Comparison of ENCODE assay signal across 12 cellular contexts in genomic region chr4:13920111-13920875, GRCh38.
A peak's percentile ranks its signal among the peaks of the same experiment; 100 is the strongest.
DNase-seq lines count a peak whose midpoint lies in the region; FAIRE-seq and TF ChIP-seq lines count a peak whose summit lies in the region.
"Had no signal": no experiment of that assay in that cellular context is flagged by ENCODE, and none has a peak within 500 bp of the region (broad histone marks: within the 10 kb centered on the region; RNA-seq: fewer than 3 reads in every experiment).

No MANE protein-coding gene starts in this region.

- DNase-seq in AG04450 (ENCODE audit: low read depth, low spot score) (no peak), LoVo (ENCODE audit: low spot score) (peak; percentile 12), endothelial cell of umbilical vein (ENCODE audit: low read depth, low spot score) (no peak), DMS 273 treated with DMSO at 0.1 percent for 48 hours (lab: John Stamatoyannopoulos, UW) (no peak), NCI-H146 (lab: John Stamatoyannopoulos, UW) (no peak), kidney glomerular epithelial cell (lab: John Stamatoyannopoulos, UW) (no peak)
- no peak for DNase-seq in activated CD4-positive, alpha-beta T cell treated with anti-CD3 and anti-CD28 coated beads, Interleukin-2, amount 50 U/mL, for 1 hour
- DNase-seq: activated naive CD8-positive, alpha-beta T cell treated with anti-CD3 and anti-CD28 coated beads, Interleukin-2, amount 50 U/mL, for 24 hours; left ventricle myocardium superior; stimulated activated CD4-positive, alpha-beta T cell treated with anti-CD3 and anti-CD28 coated beads, Interleukin-12 subunit alpha, Interleukin-12 subunit beta, amount 100 ng/mL, for 4 hours had no signal

- H3K4me3 ChIP-seq in AG04450 (ENCODE audit: low read depth, low read length), result no peak overlapping the region
- H3K4me3 ChIP-seq in endothelial cell of umbilical vein (replicated peaks in 1 of 3; ENCODE audit: insufficient read depth in 1 of 3, low read depth in 1 of 3, low read length in 3 of 3), result no peak overlapping the region
- H3K4me3 ChIP-seq in muscle layer of colon (ENCODE audit: low read depth in 1 of 2, low read length in 2 of 2), result no peak overlapping the region
- H3K4me3 ChIP-seq: tibial artery had no signal

- TF ChIP-seq CTCF in AG04450 (IDR thresholded peaks at IDR 0.05; ENCODE audit: low read depth, low read length) (no peak), endothelial cell of umbilical vein (IDR thresholded peaks at IDR 0.05; ENCODE audit: extremely low read depth in 1 of 2, insufficient read depth in 1 of 2, low read depth in 1 of 2, low read length in 2 of 2) (no peak)

- no peak for TF ChIP-seq POLR2A in endothelial cell of umbilical vein (IDR thresholded peaks at IDR 0.05; ENCODE audit: low read depth, low read length)

- BruUV-seq in endothelial cell of umbilical vein (replicated peaks; lab: Mats Ljungman, UMichigan), result no TSS peak

- no peaks in the 10 kb centered on the region for H3K79me2 ChIP-seq in endothelial cell of umbilical vein (ENCODE audit: control insufficient read depth, insufficient read depth, low read length)

- dilution Hi-C loops in endothelial cell of umbilical vein (cut with MboI; ENCODE audit: extremely low pct_ligation_motif_present, low sequenced_read_pairs), result no loop called here

- no peak overlapping the region for H2AFZ ChIP-seq in endothelial cell of umbilical vein (ENCODE audit: low read depth, low read length)

- H3K4me1 ChIP-seq in endothelial cell of umbilical vein (ENCODE audit: control insufficient read depth, extremely low read depth, insufficient read depth, low read length) (peaks cover 7% of the 10 kb centered on the region), muscle layer of colon (ENCODE audit: insufficient read depth, low read length) (peaks cover 44% of the 10 kb centered on the region)

- H3K9ac ChIP-seq in endothelial cell of umbilical vein (replicated peaks; ENCODE audit: extremely low read depth, insufficient read depth, low read length), result peak overlapping the region; percentile 6
- H3K9ac ChIP-seq in muscle layer of colon (ENCODE audit: low read length), result no peak overlapping the region

- H4K20me1 ChIP-seq in endothelial cell of umbilical vein (replicated peaks; ENCODE audit: control insufficient read depth, extremely low read depth, insufficient read depth, low read length), result no peaks in the 10 kb centered on the region

- H3K9me1 ChIP-seq in endothelial cell of umbilical vein (replicated peaks; ENCODE audit: control insufficient read depth, extremely low read depth, insufficient read depth, low read length), result no peaks in the 10 kb centered on the region

- H3K4me2 ChIP-seq in endothelial cell of umbilical vein (ENCODE audit: insufficient read depth, low read length), result no peak overlapping the region

- no peaks in the 10 kb centered on the region for H3K27me3 ChIP-seq in AG04450 (ENCODE audit: control insufficient read depth, insufficient read depth, low read length)
- peaks cover 0 to under 1% of the 10 kb centered on the region in 2 experiments for H3K27me3 ChIP-seq in endothelial cell of umbilical vein (ENCODE audit: control insufficient read depth in 2 of 2, insufficient read depth in 2 of 2, low read length in 2 of 2)
- H3K27me3 ChIP-seq in muscle layer of colon (ENCODE audit: control insufficient read depth in 1 of 2, insufficient read depth in 2 of 2, low read length in 2 of 2), result no peaks in the 10 kb centered on the region
- H3K27me3 ChIP-seq: tibial artery had no signal

- intact Hi-C loops in endothelial cell of umbilical vein (cut with micrococcal nuclease), result no loop called here

- H3K9me3 ChIP-seq in AG04450 (ENCODE audit: control insufficient read depth, insufficient read depth, low read length) (no peaks in the 10 kb centered on the region), endothelial cell of umbilical vein (replicated peaks; ENCODE audit: control insufficient read depth, insufficient read depth, low read length) (no peaks in the 10 kb centered on the region), muscle layer of colon (ENCODE audit: low read length) (no peaks in the 10 kb centered on the region)
- H3K9me3 ChIP-seq: tibial artery had no signal

- H3K27ac ChIP-seq in AG04450 (ENCODE audit: low read depth, low read length), result peak overlapping the region; percentile 96
- H3K27ac ChIP-seq in endothelial cell of umbilical vein (ENCODE audit: insufficient read depth, low read depth, low read length), result peak overlapping the region; percentile 73
- H3K27ac ChIP-seq in muscle layer of colon (ENCODE audit: low read depth, low read length), result peak overlapping the region; percentile 76
- H3K27ac ChIP-seq: tibial artery had no signal

- POLR2A ChIA-PET in AG04450 (lab: Yijun Ruan, JAX) (interaction anchor here (0.7 to 2.7 kb wide), 3 partner anchors 13 to 473 kb away, joined by 3 to 8 read pairs (median 7); no protein-coding TSS in a partner anchor), endothelial cell of umbilical vein (lab: Charles Lee) (no interaction called here)

- FAIRE-seq in endothelial cell of umbilical vein (lab: Jason Lieb, UNC), result no peak

- CTCF ChIA-PET in AG04450 (lab: Charles Lee) (interaction anchor here (0.7 to 1.0 kb wide), 2 partner anchors 189 to 266 kb away, joined by 3 read pairs; no protein-coding TSS in a partner anchor), endothelial cell of umbilical vein (lab: Charles Lee) (interaction anchor here (1.3 to 1.5 kb wide), 3 partner anchors 13 to 266 kb away, joined by 3 to 6 read pairs (median 5); no protein-coding TSS in a partner anchor)

- no peaks in the 10 kb centered on the region for H3K36me3 ChIP-seq in endothelial cell of umbilical vein (ENCODE audit: control insufficient read depth in 2 of 2, extremely low read depth in 1 of 2, insufficient read depth in 2 of 2, low read length in 2 of 2)
- no peaks in the 10 kb centered on the region for H3K36me3 ChIP-seq in muscle layer of colon (ENCODE audit: insufficient read depth, low read length)
- H3K36me3 ChIP-seq: tibial artery had no signal

TF ChIP-seq in endothelial cell of umbilical vein, 7 proteins besides CTCF, POLR2A, EP300 and RAD21:
- TF ChIP-seq EZH2 (IDR thresholded peaks at IDR 0.05; ENCODE audit: borderline replicate concordance, low read depth, low read length, severe bottlenecking), result no peak
- TF ChIP-seq POLR2AphosphoS5 (IDR thresholded peaks at IDR 0.05; ENCODE audit: insufficient read depth, low read depth, low read length), result no peak
- no peak for TF ChIP-seq FOS (IDR thresholded peaks at IDR 0.05; ENCODE audit: borderline replicate concordance, insufficient read depth, low read length)
- no peak for TF ChIP-seq GATA2 (IDR thresholded peaks at IDR 0.05; ENCODE audit: insufficient read depth, insufficient read length, low read depth, low read length)
- TF ChIP-seq, protein P1, sequence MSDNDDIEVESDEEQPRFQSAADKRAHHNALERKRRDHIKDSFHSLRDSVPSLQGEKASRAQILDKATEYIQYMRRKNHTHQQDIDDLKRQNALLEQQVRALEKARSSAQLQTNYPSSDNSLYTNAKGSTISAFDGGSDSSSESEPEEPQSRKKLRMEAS (IDR thresholded peaks at IDR 0.05; ENCODE audit: insufficient read depth, insufficient read length), result no peak
- TF ChIP-seq MYC (IDR thresholded peaks at IDR 0.05; ENCODE audit: low read depth, low read length), result no peak
- no peak for TF ChIP-seq JUN (IDR thresholded peaks at IDR 0.05; ENCODE audit: borderline replicate concordance, insufficient read depth, insufficient read length, low read depth)
